ENCODE assay signal across 1 cellular context in the genomic region with DNA sequence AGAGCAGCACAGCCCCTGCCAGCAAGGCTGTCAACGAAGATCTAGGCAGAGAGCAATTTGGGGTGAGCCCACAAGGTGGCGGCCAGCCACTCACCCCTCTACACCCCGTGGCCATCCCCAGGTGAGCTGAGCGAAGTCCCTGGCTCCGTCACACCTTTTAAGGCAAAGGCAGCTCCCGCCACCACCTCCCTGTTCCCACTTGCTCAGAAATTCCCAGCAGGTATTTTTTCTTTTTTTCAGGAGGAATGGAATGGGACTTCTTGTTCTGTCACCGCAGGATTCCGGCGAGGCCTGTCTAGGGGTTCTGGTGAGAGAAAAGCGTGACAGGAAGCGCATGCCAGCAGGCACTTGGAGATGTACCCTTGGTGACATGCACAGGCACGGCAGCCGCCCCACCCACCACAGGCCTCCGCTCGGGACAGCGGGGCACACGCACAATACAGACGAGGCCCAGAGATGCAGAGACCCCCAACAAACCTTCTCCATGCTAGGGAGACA.
TF ChIP-seq lines count a peak whose summit lies in the region.

No MANE protein-coding gene starts in this region.

TF ChIP-seq in IMR-90, 13 proteins besides CTCF, POLR2A, EP300 and RAD21:
- TF ChIP-seq FOS (IDR thresholded peaks at IDR 0.05; ENCODE audit: low read depth, low read length) (no peak), BHLHE40 (IDR thresholded peaks at IDR 0.05; ENCODE audit: low read depth, low read length) (no peak), CHD1 (IDR thresholded peaks at IDR 0.05; ENCODE audit: low read depth, low read length) (no peak), RCOR1 (IDR thresholded peaks at IDR 0.05; ENCODE audit: insufficient replicate concordance, low read length) (no peak), MXI1 (IDR thresholded peaks at IDR 0.05; ENCODE audit: borderline replicate concordance, low read depth, low read length) (no peak), SMC3 (IDR thresholded peaks at IDR 0.05; ENCODE audit: low read depth, low read length) (no peak), RFX5 (IDR thresholded peaks at IDR 0.05; ENCODE audit: low read depth, low read length) (no peak)
- TF ChIP-seq, protein P1, sequence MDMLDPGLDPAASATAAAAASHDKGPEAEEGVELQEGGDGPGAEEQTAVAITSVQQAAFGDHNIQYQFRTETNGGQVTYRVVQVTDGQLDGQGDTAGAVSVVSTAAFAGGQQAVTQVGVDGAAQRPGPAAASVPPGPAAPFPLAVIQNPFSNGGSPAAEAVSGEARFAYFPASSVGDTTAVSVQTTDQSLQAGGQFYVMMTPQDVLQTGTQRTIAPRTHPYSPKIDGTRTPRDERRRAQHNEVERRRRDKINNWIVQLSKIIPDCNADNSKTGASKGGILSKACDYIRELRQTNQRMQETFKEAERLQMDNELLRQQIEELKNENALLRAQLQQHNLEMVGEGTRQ (IDR thresholded peaks at IDR 0.05; ENCODE audit: low read depth, low read length): no peak
- TF ChIP-seq, protein P2, sequence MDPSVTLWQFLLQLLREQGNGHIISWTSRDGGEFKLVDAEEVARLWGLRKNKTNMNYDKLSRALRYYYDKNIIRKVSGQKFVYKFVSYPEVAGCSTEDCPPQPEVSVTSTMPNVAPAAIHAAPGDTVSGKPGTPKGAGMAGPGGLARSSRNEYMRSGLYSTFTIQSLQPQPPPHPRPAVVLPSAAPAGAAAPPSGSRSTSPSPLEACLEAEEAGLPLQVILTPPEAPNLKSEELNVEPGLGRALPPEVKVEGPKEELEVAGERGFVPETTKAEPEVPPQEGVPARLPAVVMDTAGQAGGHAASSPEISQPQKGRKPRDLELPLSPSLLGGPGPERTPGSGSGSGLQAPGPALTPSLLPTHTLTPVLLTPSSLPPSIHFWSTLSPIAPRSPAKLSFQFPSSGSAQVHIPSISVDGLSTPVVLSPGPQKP (IDR thresholded peaks at IDR 0.05; ENCODE audit: borderline replicate concordance, low read depth, low read length): no peak
TF ChIP-seq in IMR-90: peak in this region for 0.
